Comparison of ENCODE assay signal across 21 cellular contexts in the genomic region with DNA sequence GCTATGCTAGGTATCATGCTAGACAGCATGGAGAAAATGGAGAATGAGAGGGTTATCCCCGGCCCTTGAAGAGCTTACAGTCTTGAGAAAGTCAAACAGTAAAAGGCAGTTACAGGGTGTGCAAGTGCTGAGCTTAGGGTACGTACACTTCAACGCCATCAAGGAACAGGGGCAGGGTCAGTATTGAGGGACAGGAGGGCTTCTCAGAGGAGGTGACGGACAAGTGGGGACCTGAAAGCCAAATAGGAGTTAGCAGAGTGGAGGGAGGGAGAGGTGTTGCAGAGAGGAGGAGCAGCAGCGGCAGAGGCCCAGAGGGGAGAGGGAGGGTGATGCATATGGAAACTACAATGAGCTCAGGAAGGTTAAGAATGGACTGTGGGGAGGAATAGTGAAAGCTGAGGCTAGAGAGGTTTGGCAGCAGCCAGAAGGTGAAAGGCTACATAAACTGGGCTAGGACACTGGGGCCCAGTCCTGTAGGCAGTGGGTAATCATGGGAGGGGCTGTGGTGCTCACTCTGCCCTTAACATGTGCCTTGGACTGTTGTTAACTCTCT.
DNase-seq lines count a peak whose midpoint lies in the region; ATAC-seq and TF ChIP-seq lines count a peak whose summit lies in the region.
"Had no signal": no experiment of that assay in that cellular context is flagged by ENCODE, and none has a peak within 500 bp of the region (broad histone marks: within the 10 kb centered on the region; RNA-seq: fewer than 3 reads in every experiment).

No MANE protein-coding gene starts in this region.

- DNase-seq in stimulated activated naive CD8-positive, alpha-beta T cell treated with anti-CD3 and anti-CD28 coated beads, Interleukin-15, Interleukin-2, amounts not matched to agents 100 U/mL and 50 U/mL, for 24 hours, result no peak
- DNase-seq in stimulated activated naive CD8-positive, alpha-beta T cell treated with anti-CD3 and anti-CD28 coated beads, Interleukin-15, amount 100 ng/mL, for 72 hours, result no peak
- peak; percentile 27 for DNase-seq in upper lobe of right lung
- DNase-seq in HAP-1 (ENCODE audit: low spot score in 2 of 2), result no peak
- DNase-seq in heart left ventricle, result no peak
- DNase-seq in NCI-H1092 treated with DMSO at 0.1 percent for 48 hours (lab: John Stamatoyannopoulos, UW), result no peak
- DNase-seq: activated CD4-positive, alpha-beta T cell treated with anti-CD3 and anti-CD28 coated beads for 48 hours; activated T-cell treated with anti-CD3 and anti-CD28 coated beads, Interleukin-2, amount 50 U/mL, for 72 hours; amygdala; heart right ventricle; IMR-90; left colon; NCI-H1105; NCI-H446; psoas muscle; stimulated activated CD4-positive, alpha-beta T cell treated with anti-CD3 and anti-CD28 coated beads, Interleukin-15, amount 100 ng/mL, for 24 hours had no signal

- WGBS in heart left ventricle, 4 donors, result 86 to 91% (median 87%) methylated on average over 5 of the region's 5 CpGs

- no peak overlapping the region for H3K4me3 ChIP-seq in upper lobe of right lung
- H3K4me3 ChIP-seq in HAP-1, result no peak overlapping the region
- no peak overlapping the region for H3K4me3 ChIP-seq in heart left ventricle
- H3K4me3 ChIP-seq: heart right ventricle, psoas muscle, thoracic aorta had no signal

- H3K9me3 ChIP-seq in upper lobe of right lung, result no peaks in the 10 kb centered on the region
- H3K9me3 ChIP-seq in HAP-1, result no peaks in the 10 kb centered on the region
- H3K9me3 ChIP-seq in heart left ventricle, result no peaks in the 10 kb centered on the region
- H3K9me3 ChIP-seq: heart right ventricle, psoas muscle, thoracic aorta had no signal

- ATAC-seq in stimulated activated naive CD8-positive, alpha-beta T cell treated with anti-CD3 and anti-CD28 coated beads, Interleukin-15, Interleukin-2, amounts not matched to agents 100 U/mL and 50 U/mL, for 24 hours, result peak; percentile 26
- no peak for ATAC-seq in stimulated activated naive CD8-positive, alpha-beta T cell treated with anti-CD3 and anti-CD28 coated beads, Interleukin-15, amount 100 ng/mL, for 72 hours
- peak; percentile 87 for ATAC-seq in HG02610 (IDR thresholded peaks at IDR 0.05; ENCODE audit: unreplicated experiment)
- ATAC-seq in HG03469 (IDR thresholded peaks at IDR 0.05; ENCODE audit: unreplicated experiment), result peak; percentile 59
- no peak for ATAC-seq in upper lobe of right lung
- ATAC-seq in heart left ventricle, result no peak
- ATAC-seq: activated T-cell treated with anti-CD3 and anti-CD28 coated beads, Interleukin-2, amount 50 U/mL, for 72 hours; CD8-positive, alpha-beta T cell; left colon; psoas muscle had no signal

- in situ Hi-C loops in HAP-1 (cut with MboI; ENCODE audit: low sequenced_read_pairs), result no loop called here

- no peak for TF ChIP-seq POLR2A in heart left ventricle (IDR thresholded peaks at IDR 0.05)

- H3K27me3 Mint-ChIP-seq in stimulated activated naive CD8-positive, alpha-beta T cell treated with anti-CD3 and anti-CD28 coated beads, Interleukin-15, amount 100 ng/mL, for 72 hours, result peaks cover 25% of the 10 kb centered on the region

- TF ChIP-seq CTCF in upper lobe of right lung (IDR thresholded peaks at IDR 0.05) (no peak), heart left ventricle (IDR thresholded peaks at IDR 0.05) (no peak)

- no peaks in the 10 kb centered on the region for H3K36me3 ChIP-seq in upper lobe of right lung
- no peaks in the 10 kb centered on the region for H3K36me3 ChIP-seq in HAP-1 (replicated peaks)
- no peaks in the 10 kb centered on the region for H3K36me3 ChIP-seq in heart left ventricle
- H3K36me3 ChIP-seq: heart right ventricle, thoracic aorta had no signal

- no peak overlapping the region for H3K27ac Mint-ChIP-seq in stimulated activated naive CD8-positive, alpha-beta T cell treated with anti-CD3 and anti-CD28 coated beads, Interleukin-15, amount 100 ng/mL, for 72 hours
- H3K27ac Mint-ChIP-seq: activated T-cell treated with anti-CD3 and anti-CD28 coated beads, Interleukin-2, amount 50 U/mL, for 72 hours; CD8-positive, alpha-beta T cell; T-helper 1 cell treated with Interleukin-12 subunit alpha and Interleukin-12 subunit beta and Interleukin-4 antibody, amounts not matched to agents 30 μg/mL and 1 μg/mL, for 36 hours had no signal

- H3K4me3 Mint-ChIP-seq in stimulated activated naive CD8-positive, alpha-beta T cell treated with anti-CD3 and anti-CD28 coated beads, Interleukin-15, amount 100 ng/mL, for 72 hours, result no peak overlapping the region
- H3K4me3 Mint-ChIP-seq: activated T-cell treated with anti-CD3 and anti-CD28 coated beads, Interleukin-2, amount 50 U/mL, for 72 hours; CD8-positive, alpha-beta T cell; T-helper 1 cell treated with Interleukin-12 subunit alpha and Interleukin-12 subunit beta and Interleukin-4 antibody, amounts not matched to agents 30 μg/mL and 1 μg/mL, for 36 hours had no signal

- intact Hi-C loops in upper lobe of right lung (cut with DNase I), result no loop called here
- intact Hi-C loops in heart left ventricle (cut with DNase I), result no loop called here

- no peak overlapping the region for H3K27ac ChIP-seq in upper lobe of right lung
- H3K27ac ChIP-seq in heart left ventricle, result no peak overlapping the region
- H3K27ac ChIP-seq: heart right ventricle, psoas muscle, thoracic aorta had no signal

- no peaks in the 10 kb centered on the region for H3K4me1 Mint-ChIP-seq in stimulated activated naive CD8-positive, alpha-beta T cell treated with anti-CD3 and anti-CD28 coated beads, Interleukin-15, amount 100 ng/mL, for 72 hours

- H3K4me1 ChIP-seq in upper lobe of right lung (no peaks in the 10 kb centered on the region), HAP-1 (no peaks in the 10 kb centered on the region), heart left ventricle (peaks cover 0 to 44% (median 14%) of the 10 kb centered on the region in 12 donors)

- no peaks in the 10 kb centered on the region for H3K27me3 ChIP-seq in upper lobe of right lung
- H3K27me3 ChIP-seq in HAP-1 (ENCODE audit: low read depth), result no peaks in the 10 kb centered on the region
- H3K27me3 ChIP-seq in heart left ventricle, result no peaks in the 10 kb centered on the region
- H3K27me3 ChIP-seq: heart right ventricle had no signal

- H3K9me3 Mint-ChIP-seq in stimulated activated naive CD8-positive, alpha-beta T cell treated with anti-CD3 and anti-CD28 coated beads, Interleukin-15, amount 100 ng/mL, for 72 hours, result no peaks in the 10 kb centered on the region
- H3K9me3 Mint-ChIP-seq: activated T-cell treated with anti-CD3 and anti-CD28 coated beads, Interleukin-2, amount 50 U/mL, for 72 hours; CD8-positive, alpha-beta T cell; T-helper 1 cell treated with Interleukin-12 subunit alpha and Interleukin-12 subunit beta and Interleukin-4 antibody, amounts not matched to agents 30 μg/mL and 1 μg/mL, for 36 hours had no signal

Comparison
In these comparisons a context has a peak if more than half of its experiments do, and no peak if none do; other contexts are left out.
1. ATAC-seq: peak in stimulated activated naive CD8-positive, alpha-beta T cell treated with anti-CD3 and anti-CD28 coated beads, Interleukin-15, Interleukin-2, amounts not matched to agents 100 U/mL and 50 U/mL, for 24 hours (single experiment), HG02610 (single experiment) and HG03469 (single experiment); none in stimulated activated naive CD8-positive, alpha-beta T cell treated with anti-CD3 and anti-CD28 coated beads, Interleukin-15, amount 100 ng/mL, for 72 hours (single experiment), upper lobe of right lung (single experiment) and heart left ventricle (0 of 4).